12 cellular contexts compared by ENCODE assay signal in genomic region chr1:67688526-67689219, GRCh38. TPM values are rescaled to one million over a fixed set of nuclear protein-coding genes. Genes with fewer than 3 reads are reported as not detected.
DNase-seq lines count a peak whose midpoint lies in the region; ATAC-seq and TF ChIP-seq lines count a peak whose summit lies in the region.
"Had no signal": no experiment of that assay in that cellular context is flagged by ENCODE, and none has a peak within 500 bp of the region (broad histone marks: within the 10 kb centered on the region; RNA-seq: fewer than 3 reads in every experiment).

No MANE protein-coding gene starts in this region.

- H2BK120ac ChIP-seq in mesendoderm (ENCODE audit: low read depth, low read length), result no peak overlapping the region

- H3K27me3 ChIP-seq in mesendoderm (ENCODE audit: insufficient read depth, low read length, poor library complexity) (no peaks in the 10 kb centered on the region), uterus (no peaks in the 10 kb centered on the region)
- H3K27me3 ChIP-seq: testis had no signal

- no peak for DNase-seq in Calu3
- DNase-seq in KBM-7, result peak; percentile 93
- DNase-seq in activated CD8-positive, alpha-beta T cell treated with anti-CD3 and anti-CD28 coated beads, Interleukin-2, amount 10 ng/mL, durations not matched to agents 7 days and 5 days, result peak; percentile 19
- DNase-seq in mesendoderm, result peak; percentile 93
- no peak for DNase-seq in Right ventricle myocardium inferior (ENCODE audit: missing footprints)
- DNase-seq in uterus, result no peak
- no peak for DNase-seq in mucosa of gallbladder (ENCODE audit: low spot score)
- DNase-seq: NCI-H2081, testis, WERI-Rb-1 had no signal

- H3K36me3 Mint-ChIP-seq in Calu3 (ENCODE audit: insufficient read depth, unreplicated experiment), result peaks cover 55% of the 10 kb centered on the region
- H3K36me3 Mint-ChIP-seq in activated CD8-positive, alpha-beta T cell treated with anti-CD3 and anti-CD28 coated beads, Interleukin-2, amount 10 ng/mL, durations not matched to agents 7 days and 5 days (ENCODE audit: low read depth), result peaks cover 42% of the 10 kb centered on the region

- BruUV-seq in Calu3 (replicated peaks; lab: Mats Ljungman, UMichigan), result no TSS peak

- peak overlapping the region; percentile 14 for H3K9ac ChIP-seq in mesendoderm (ENCODE audit: low read length)

- H2AK5ac ChIP-seq in mesendoderm (ENCODE audit: low read length), result no peak overlapping the region

- H3K4me3 ChIP-seq in mesendoderm (ENCODE audit: low read length) (no peak overlapping the region), uterus (no peak overlapping the region)
- H3K4me3 ChIP-seq: testis had no signal

- no peak for TF ChIP-seq POLR2A in uterus (IDR thresholded peaks at IDR 0.05)

- no CpG with 5 or more reads among the region's 3 CpGs for WGBS in mesendoderm (ENCODE audit: extremely low coverage, insufficient coverage, low lambda C conversion rate)

- in situ Hi-C loops in KBM-7 (cut with MboI; ENCODE audit: low pct_unique_long_range_greater_than_20kb, low sequenced_read_pairs), result no loop called here

- H3K79me1 ChIP-seq in mesendoderm (ENCODE audit: low read length), result peaks cover 4% of the 10 kb centered on the region

- no peak overlapping the region for H3K4me2 ChIP-seq in mesendoderm (ENCODE audit: low read length)

- no peaks in the 10 kb centered on the region for H3K27me3 Mint-ChIP-seq in Calu3 (ENCODE audit: unreplicated experiment)
- H3K27me3 Mint-ChIP-seq in activated CD8-positive, alpha-beta T cell treated with anti-CD3 and anti-CD28 coated beads, Interleukin-2, amount 10 ng/mL, durations not matched to agents 7 days and 5 days (ENCODE audit: low read depth), result no peaks in the 10 kb centered on the region
- H3K27me3 Mint-ChIP-seq: central memory CD8-positive, alpha-beta T cell had no signal

- H3K23ac ChIP-seq in mesendoderm (ENCODE audit: low read length), result no peak overlapping the region

- intact Hi-C loops in Calu3 (cut with micrococcal nuclease; ENCODE audit: unreplicated experiment) (loop anchor here (10.0 kb wide), 1 partner anchor 154 kb away; no protein-coding TSS in a partner anchor), Right ventricle myocardium inferior (cut with DNase I) (loop anchor here (5.0 to 10.0 kb wide), 4 partner anchors 34 to 151 kb away; partner anchors contain the start of gene GNG12), uterus (cut with DNase I; ENCODE audit: low total_unique reads) (loop anchor here (10.0 kb wide), 1 partner anchor 124 kb away; no protein-coding TSS in a partner anchor)

- no peak overlapping the region for H3K4ac ChIP-seq in mesendoderm (ENCODE audit: low read depth, low read length)

- no peaks in the 10 kb centered on the region for H3K36me3 ChIP-seq in mesendoderm (ENCODE audit: control insufficient read depth, insufficient read depth, low read length)
- no peaks in the 10 kb centered on the region for H3K36me3 ChIP-seq in uterus

- H3K79me2 ChIP-seq in mesendoderm (ENCODE audit: control insufficient read depth, insufficient read depth, low read length), result peaks cover 20% of the 10 kb centered on the region

- H3K4me1 Mint-ChIP-seq in Calu3 (ENCODE audit: low read depth, unreplicated experiment), result peaks cover 30% of the 10 kb centered on the region
- H3K4me1 Mint-ChIP-seq in activated CD8-positive, alpha-beta T cell treated with anti-CD3 and anti-CD28 coated beads, Interleukin-2, amount 10 ng/mL, durations not matched to agents 7 days and 5 days (ENCODE audit: low read depth), result peaks cover 33% of the 10 kb centered on the region

- H3K9me3 Mint-ChIP-seq in Calu3 (ENCODE audit: low read depth, unreplicated experiment), result no peaks in the 10 kb centered on the region
- H3K9me3 Mint-ChIP-seq in activated CD8-positive, alpha-beta T cell treated with anti-CD3 and anti-CD28 coated beads, Interleukin-2, amount 10 ng/mL, durations not matched to agents 7 days and 5 days (ENCODE audit: insufficient read depth), result no peaks in the 10 kb centered on the region
- H3K9me3 Mint-ChIP-seq: central memory CD8-positive, alpha-beta T cell had no signal

- H3K18ac ChIP-seq in mesendoderm (ENCODE audit: low read length), result no peak overlapping the region

- no peak for ATAC-seq in activated CD8-positive, alpha-beta T cell treated with anti-CD3 and anti-CD28 coated beads, Interleukin-2, amount 10 ng/mL, durations not matched to agents 7 days and 5 days
- ATAC-seq in HG02870 (IDR thresholded peaks at IDR 0.05; ENCODE audit: unreplicated experiment), result no peak
- ATAC-seq in Right ventricle myocardium inferior, result no peak

- CTCF ChIA-PET in Calu3 (lab: Charles Lee), result no interaction called here
- CTCF ChIA-PET in activated CD8-positive, alpha-beta T cell treated with anti-CD3 and anti-CD28 coated beads, Interleukin-2, amount 10 ng/mL, durations not matched to agents 7 days and 5 days (lab: Charles Lee), result interaction anchor here (1.2 kb wide), 1 partner anchor 127 kb away, joined by 4 read pairs; no protein-coding TSS in a partner anchor

- no peak overlapping the region for H2BK15ac ChIP-seq in mesendoderm (replicated peaks; ENCODE audit: low read depth)

- no peak overlapping the region for H4K5ac ChIP-seq in mesendoderm (ENCODE audit: low read length)

- H3K4me3 Mint-ChIP-seq in Calu3 (ENCODE audit: low read depth, unreplicated experiment), result peak overlapping the region; percentile 96
- H3K4me3 Mint-ChIP-seq in activated CD8-positive, alpha-beta T cell treated with anti-CD3 and anti-CD28 coated beads, Interleukin-2, amount 10 ng/mL, durations not matched to agents 7 days and 5 days, result peak overlapping the region; percentile 7
- H3K4me3 Mint-ChIP-seq: central memory CD8-positive, alpha-beta T cell had no signal

- TF ChIP-seq CTCF in Calu3 (IDR thresholded peaks at IDR 0.05; ENCODE audit: unreplicated experiment) (no peak), uterus (IDR thresholded peaks at IDR 0.05) (no peak)

- no peak overlapping the region for H4K8ac ChIP-seq in mesendoderm (ENCODE audit: low read depth, low read length)

- H2BK5ac ChIP-seq in mesendoderm (ENCODE audit: low read length), result no peak overlapping the region

- POLR2A ChIA-PET in activated CD8-positive, alpha-beta T cell treated with anti-CD3 and anti-CD28 coated beads, Interleukin-2, amount 10 ng/mL, durations not matched to agents 7 days and 5 days (lab: Charles Lee), result interaction anchor here (1.1 kb wide), 1 partner anchor 13 kb away, joined by 3 read pairs; no protein-coding TSS in a partner anchor

- peak overlapping the region; percentile 56 for H3K27ac ChIP-seq in mesendoderm (ENCODE audit: low read depth, low read length)
- no peak overlapping the region for H3K27ac ChIP-seq in uterus
- H3K27ac ChIP-seq: testis, WERI-Rb-1 had no signal

- peak overlapping the region; percentile 89 for H3K27ac Mint-ChIP-seq in Calu3 (ENCODE audit: unreplicated experiment)
- H3K27ac Mint-ChIP-seq in activated CD8-positive, alpha-beta T cell treated with anti-CD3 and anti-CD28 coated beads, Interleukin-2, amount 10 ng/mL, durations not matched to agents 7 days and 5 days, result peak overlapping the region; percentile 50

- H3K9me3 ChIP-seq in uterus, result no peaks in the 10 kb centered on the region
- H3K9me3 ChIP-seq: testis had no signal

- peaks cover 10% of the 10 kb centered on the region for H3K4me1 ChIP-seq in mesendoderm (ENCODE audit: control insufficient read depth, low read depth, low read length)
- peaks cover 0 to 6% of the 10 kb centered on the region in 2 donors for H3K4me1 ChIP-seq in uterus

- H3K56ac ChIP-seq in mesendoderm (ENCODE audit: low read length), result no peak overlapping the region

RNA-seq across cellular contexts. Expression of gene GADD45A, which starts 3.7 kb away (rescaled TPM):
- 34.0 and 35.4 TPM in 2 replicates for total RNA-seq in Calu3 (2022)
- 10 to 100 TPM; 17.9 to 21.7 TPM for total RNA-seq in activated CD8-positive, alpha-beta T cell treated with anti-CD3 and anti-CD28 coated beads, Interleukin-2, amount 10 ng/mL, durations not matched to agents 7 days and 5 days
- 33.2 TPM for polyA plus RNA-seq in mesendoderm (2013, experiment 1 of 2)
- 33.5 TPM for polyA plus RNA-seq in mesendoderm (2013, experiment 2 of 2)
- 53.8 TPM for total RNA-seq in Right ventricle myocardium inferior
- total RNA-seq in uterus, result 10 to 100 TPM; 11.1 to 35.6 (median 20.3) TPM
- total RNA-seq in mucosa of gallbladder, result 60.9 TPM

Comparison
In these comparisons a context has a peak if more than half of its experiments do, and no peak if none do; other contexts are left out.
1. DNase-seq: peak in KBM-7 (single experiment), activated CD8-positive, alpha-beta T cell treated with anti-CD3 and anti-CD28 coated beads, Interleukin-2, amount 10 ng/mL, durations not matched to agents 7 days and 5 days (single experiment) and mesendoderm (single experiment); none in Calu3 (single experiment), Right ventricle myocardium inferior (single experiment), uterus (0 of 2) and mucosa of gallbladder (single experiment).